Comparison of ENCODE assay signal across 21 cellular contexts in genomic region chr2:102850888-102851287, GRCh38.
A peak's percentile ranks its signal among the peaks of the same experiment; 100 is the strongest.
DNase-seq lines count a peak whose midpoint lies in the region; ATAC-seq, FAIRE-seq and TF ChIP-seq lines count a peak whose summit lies in the region.
"Had no signal": no experiment of that assay in that cellular context is flagged by ENCODE, and none has a peak within 500 bp of the region (broad histone marks: within the 10 kb centered on the region; RNA-seq: fewer than 3 reads in every experiment).

No MANE protein-coding gene starts in this region.

- H3K9me3 ChIP-seq in left lung (no peaks in the 10 kb centered on the region), neuronal stem cell (replicated peaks in 1 of 2; ENCODE audit: control insufficient read depth in 2 of 2, insufficient read depth in 1 of 2, low read depth in 1 of 2, low read length in 2 of 2) (peaks cover 0 to 3% of the 10 kb centered on the region in 2 donors), kidney (ENCODE audit: control insufficient read depth in 1 of 2, low read length in 2 of 2) (no peaks in the 10 kb centered on the region)
- H3K9me3 ChIP-seq: A549 had no signal

- intact Hi-C loops in left lung (cut with DNase I): no loop called here
- intact Hi-C loops in kidney (cut with DNase I): no loop called here

- H3K4me3 Mint-ChIP-seq in GM23338: no peak overlapping the region
- H3K4me3 Mint-ChIP-seq: B cell; CD4-positive, alpha-beta T cell; CD8-positive, alpha-beta T cell had no signal

- H4K91ac ChIP-seq in neuronal stem cell (ENCODE audit: low read depth, low read length, poor library complexity): no peak overlapping the region

- no peak overlapping the region for H3K4me2 ChIP-seq in GM23338
- no peak overlapping the region for H3K4me2 ChIP-seq in neuronal stem cell (ENCODE audit: insufficient read depth, low read length, poor library complexity, severe bottlenecking)
- H3K4me2 ChIP-seq: A549; BLaER1 treated with 17β-estradiol and CSF1 and Interleukin-3, amounts not matched to agents 10 nM and 100 nM had no signal

- H2AFZ ChIP-seq in GM23338 (no peak overlapping the region), neuronal stem cell (ENCODE audit: low read length) (no peak overlapping the region)

- no peak for ATAC-seq in GM23338
- peak; percentile 20 for ATAC-seq in left lung
- ATAC-seq in HG03097 (IDR thresholded peaks at IDR 0.05; ENCODE audit: low FRiP score, unreplicated experiment): no peak
- ATAC-seq: A549; CD8-positive, alpha-beta T cell had no signal

- H3K36me3 ChIP-seq in GM23338 (ENCODE audit: insufficient read depth): no peaks in the 10 kb centered on the region
- H3K36me3 ChIP-seq in left lung: no peaks in the 10 kb centered on the region
- H3K36me3 ChIP-seq in neuronal stem cell (replicated peaks in 1 of 2; ENCODE audit: control insufficient read depth in 2 of 2, insufficient read depth in 2 of 2, low read length in 2 of 2): no peaks in the 10 kb centered on the region
- no peaks in the 10 kb centered on the region for H3K36me3 ChIP-seq in kidney (ENCODE audit: control insufficient read depth in 1 of 2, insufficient read depth in 2 of 2, low read length in 2 of 2)
- H3K36me3 ChIP-seq: BLaER1 treated with 17β-estradiol and CSF1 and Interleukin-3, amounts not matched to agents 10 nM and 100 nM had no signal

- no peak for TF ChIP-seq CTCF in GM23338 (conservative IDR thresholded peaks at IDR 0.05; ENCODE audit: low read depth in 2 of 2)
- no peak for TF ChIP-seq CTCF in left lung (IDR thresholded peaks at IDR 0.05)
- no peak for TF ChIP-seq CTCF in kidney (IDR thresholded peaks at IDR 0.05; ENCODE audit: borderline replicate concordance, extremely low read depth, insufficient read depth)

- no peak overlapping the region for H2BK120ac ChIP-seq in neuronal stem cell (ENCODE audit: low read depth, low read length)

- peak; percentile 1 for DNase-seq in GM23338 (ENCODE audit: low spot score)
- DNase-seq in left lung: peak in 1 of 2 donors; percentile 78
- DNase-seq in neuronal stem cell (ENCODE audit: low spot score): no peak
- DNase-seq in kidney: no peak
- DNase-seq: AML-193; Caco-2; Calu3; CD4-positive, alpha-beta T cell; CD8-positive, alpha-beta T cell; DMS79 treated with DMSO at 0.1 percent for 48 hours; GF-D8 had no signal

- no peaks in the 10 kb centered on the region for H3K79me2 ChIP-seq in GM23338 (replicated peaks; ENCODE audit: insufficient read depth)

- H3K4me3 ChIP-seq in GM23338: no peak overlapping the region
- H3K4me3 ChIP-seq in left lung: no peak overlapping the region
- H3K4me3 ChIP-seq in neuronal stem cell (ENCODE audit: low read length in 2 of 2): no peak overlapping the region
- H3K4me3 ChIP-seq in kidney (ENCODE audit: low read length in 2 of 2): no peak overlapping the region
- H3K4me3 ChIP-seq: A549; BLaER1 treated with 17β-estradiol and CSF1 and Interleukin-3, amounts not matched to agents 10 nM and 100 nM had no signal

- H3K4ac ChIP-seq in neuronal stem cell (ENCODE audit: low read length): no peak overlapping the region

- WGBS in neuronal stem cell (ENCODE audit: extremely low coverage in 2 of 2, insufficient read length in 2 of 2, insufficient replicate concordance in 1 of 2), 2 donors: no CpG with 5 or more reads among the region's 6 CpGs

- H3K79me1 ChIP-seq in neuronal stem cell (ENCODE audit: low read depth, low read length): no peaks in the 10 kb centered on the region

- H3K23ac ChIP-seq in neuronal stem cell (ENCODE audit: low read depth, low read length, poor library complexity): no peak overlapping the region

- no peak for FAIRE-seq in kidney (lab: Jason Lieb, UNC)
- FAIRE-seq: A549, D721Med, G401.6, GM12891, GM19239 had no signal

- no peak overlapping the region for H2AK5ac ChIP-seq in neuronal stem cell (ENCODE audit: low read depth, low read length)

- H2BK12ac ChIP-seq in neuronal stem cell (ENCODE audit: low read length): no peak overlapping the region

- H2BK15ac ChIP-seq in neuronal stem cell (ENCODE audit: low read length): no peak overlapping the region

- H4K8ac ChIP-seq in neuronal stem cell (ENCODE audit: low read depth, low read length): no peak overlapping the region

- H3K27me3 ChIP-seq in GM23338 (ENCODE audit: insufficient read depth) (no peaks in the 10 kb centered on the region), left lung (no peaks in the 10 kb centered on the region), neuronal stem cell (ENCODE audit: control insufficient read depth in 3 of 3, insufficient read depth in 3 of 3, low read depth in 1 of 3, low read length in 3 of 3) (no peaks in the 10 kb centered on the region)
- H3K27me3 ChIP-seq: BLaER1 treated with 17β-estradiol and CSF1 and Interleukin-3, amounts not matched to agents 10 nM and 100 nM had no signal

- peaks cover 16% of the 10 kb centered on the region for H3K36me3 Mint-ChIP-seq in GM23338 (ENCODE audit: low read depth)
- H3K36me3 Mint-ChIP-seq: CD8-positive, alpha-beta T cell had no signal

- peaks cover 6% of the 10 kb centered on the region for H3K27me3 Mint-ChIP-seq in GM23338 (ENCODE audit: insufficient read depth, low read depth, poor library complexity)

- H3K27ac Mint-ChIP-seq in GM23338: no peak overlapping the region
- H3K27ac Mint-ChIP-seq: B cell; CD4-positive, alpha-beta T cell; CD8-positive, alpha-beta T cell had no signal

- H3K27ac ChIP-seq in GM23338 (ENCODE audit: low read depth) (no peak overlapping the region), left lung (no peak overlapping the region), neuronal stem cell (replicated peaks; ENCODE audit: low read length) (no peak overlapping the region), kidney (ENCODE audit: low read depth in 2 of 2, low read length in 2 of 2) (no peak overlapping the region)
- H3K27ac ChIP-seq: 22Rv1; A549; BLaER1 treated with 17β-estradiol and CSF1 and Interleukin-3, amounts not matched to agents 10 nM and 100 nM; C4-2B had no signal

- no peaks in the 10 kb centered on the region for H4K20me1 ChIP-seq in GM23338 (replicated peaks; ENCODE audit: insufficient read depth)
- H4K20me1 ChIP-seq: BLaER1 treated with 17β-estradiol and CSF1 and Interleukin-3, amounts not matched to agents 10 nM and 100 nM had no signal

- H3K18ac ChIP-seq in neuronal stem cell (ENCODE audit: low read length): peak overlapping the region; percentile 68

- H2BK5ac ChIP-seq in neuronal stem cell (ENCODE audit: low read length): no peak overlapping the region

- H3K9ac ChIP-seq in neuronal stem cell (ENCODE audit: low read depth, low read length, poor library complexity) (no peak overlapping the region), kidney (ENCODE audit: low read length in 2 of 2) (no peak overlapping the region)
- H3K9ac ChIP-seq: BLaER1 treated with 17β-estradiol and CSF1 and Interleukin-3, amounts not matched to agents 10 nM and 100 nM had no signal

- H3K4me1 Mint-ChIP-seq in GM23338: peaks cover 6% of the 10 kb centered on the region; the same call in 2 of the 3 replicates
- H3K4me1 Mint-ChIP-seq: B cell had no signal

- H3F3A ChIP-seq in GM23338 (replicated peaks; ENCODE audit: low read depth): no peaks in the 10 kb centered on the region

- peak overlapping the region; percentile 17 for H3K14ac ChIP-seq in neuronal stem cell (ENCODE audit: low read length)

- no peaks in the 10 kb centered on the region for H3K9me2 ChIP-seq in GM23338 (ENCODE audit: insufficient read depth)

- peaks cover 19% of the 10 kb centered on the region for H3K9me3 Mint-ChIP-seq in GM23338

- H3K4me1 ChIP-seq in GM23338 (ENCODE audit: insufficient read depth) (no peaks in the 10 kb centered on the region; the same call in 1 of the 2 replicates), left lung (peaks cover 3 to 9% of the 10 kb centered on the region in 2 donors), neuronal stem cell (ENCODE audit: control insufficient read depth in 2 of 2, insufficient read depth in 1 of 2, low read depth in 1 of 2, low read length in 2 of 2) (peaks cover 0 to 3% of the 10 kb centered on the region in 2 donors), kidney (ENCODE audit: control insufficient read depth in 1 of 2, insufficient read depth in 1 of 2, low read depth in 1 of 2, low read length in 2 of 2) (no peaks in the 10 kb centered on the region)
- H3K4me1 ChIP-seq: A549; BLaER1 treated with 17β-estradiol and CSF1 and Interleukin-3, amounts not matched to agents 10 nM and 100 nM; Caco-2 had no signal

TF ChIP-seq in GM23338, 12 proteins besides CTCF, POLR2A, EP300 and RAD21:
- TF ChIP-seq ZNF114 (CRISPR knock-in tag; IDR thresholded peaks at IDR 0.05): no peak
- no peak for TF ChIP-seq ETS1 (IDR thresholded peaks at IDR 0.05)
